20 cellular contexts compared by ENCODE assay signal in the genomic region with DNA sequence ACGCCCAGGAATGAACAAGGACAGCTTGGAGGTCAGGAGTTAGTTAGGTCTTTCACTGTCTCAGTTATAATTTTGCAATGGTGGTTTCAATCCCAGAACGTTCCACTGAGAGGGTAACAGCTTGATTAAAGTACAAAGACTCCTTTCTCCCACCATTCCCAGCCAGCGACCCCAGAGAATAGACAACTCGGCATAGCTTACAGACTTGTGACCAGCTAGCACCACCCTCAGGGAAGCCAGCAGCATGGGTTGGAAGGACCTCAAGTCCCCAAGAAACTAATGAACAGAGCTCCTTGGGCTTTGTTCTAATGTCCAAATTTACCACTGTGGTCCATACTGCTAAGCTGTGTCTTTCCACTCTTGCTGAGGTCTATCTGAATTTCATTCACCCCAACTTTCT.
DNase-seq lines count a peak whose midpoint lies in the region; ATAC-seq, FAIRE-seq and TF ChIP-seq lines count a peak whose summit lies in the region.
"Had no signal": no experiment of that assay in that cellular context is flagged by ENCODE, and none has a peak within 500 bp of the region (broad histone marks: within the 10 kb centered on the region; RNA-seq: fewer than 3 reads in every experiment).

No MANE protein-coding gene starts in this region.

- H2AFZ ChIP-seq in endothelial cell of umbilical vein (ENCODE audit: low read depth, low read length): no peak overlapping the region

- H3K4me1 ChIP-seq in heart left ventricle: no peaks in the 10 kb centered on the region
- no peaks in the 10 kb centered on the region for H3K4me1 ChIP-seq in endothelial cell of umbilical vein (ENCODE audit: control insufficient read depth, extremely low read depth, insufficient read depth, low read length)
- H3K4me1 ChIP-seq: A549, BLaER1 had no signal

- CTCF ChIA-PET in endothelial cell of umbilical vein (lab: Charles Lee): interaction anchor here (0.7 to 1.3 kb wide), 2 partner anchors 13 to 92 kb away, joined by 3 to 4 read pairs; no protein-coding TSS in a partner anchor

- H3K9ac ChIP-seq in endothelial cell of umbilical vein (replicated peaks; ENCODE audit: extremely low read depth, insufficient read depth, low read length): no peak overlapping the region
- H3K9ac ChIP-seq: BLaER1 had no signal

- peaks cover 0 to 20% (median 0%) of the 10 kb centered on the region in 9 donors for H3K27me3 ChIP-seq in heart left ventricle
- no peaks in the 10 kb centered on the region for H3K27me3 ChIP-seq in endothelial cell of umbilical vein (ENCODE audit: control insufficient read depth in 2 of 2, insufficient read depth in 2 of 2, low read length in 2 of 2)

- TF ChIP-seq POLR2A in heart left ventricle (IDR thresholded peaks at IDR 0.05) (no peak), endothelial cell of umbilical vein (IDR thresholded peaks at IDR 0.05; ENCODE audit: low read depth, low read length) (no peak)

- no peak overlapping the region for H3K4me3 ChIP-seq in heart left ventricle
- no peak overlapping the region for H3K4me3 ChIP-seq in endothelial cell of umbilical vein (replicated peaks in 1 of 3; ENCODE audit: insufficient read depth in 1 of 3, low read depth in 1 of 3, low read length in 3 of 3)
- H3K4me3 ChIP-seq: A549, BLaER1, GM12878 had no signal

- dilution Hi-C loops in endothelial cell of umbilical vein (cut with MboI; ENCODE audit: extremely low pct_ligation_motif_present, low sequenced_read_pairs): no loop called here

- FAIRE-seq in endothelial cell of umbilical vein (lab: Jason Lieb, UNC): peak; percentile 43
- FAIRE-seq: GM12878 had no signal

- H3K27ac ChIP-seq in heart left ventricle: peak overlapping the region in 3 of 12 donors; percentile 18 to 42 (median 30)
- H3K27ac ChIP-seq in endothelial cell of umbilical vein (ENCODE audit: insufficient read depth, low read depth, low read length): no peak overlapping the region
- H3K27ac ChIP-seq: 22Rv1, A549, BLaER1 had no signal

- H3K36me3 ChIP-seq in heart left ventricle (no peaks in the 10 kb centered on the region), endothelial cell of umbilical vein (ENCODE audit: control insufficient read depth in 2 of 2, extremely low read depth in 1 of 2, insufficient read depth in 2 of 2, low read length in 2 of 2) (no peaks in the 10 kb centered on the region)
- H3K36me3 ChIP-seq: BLaER1 had no signal

- no TSS peak for BruUV-seq in endothelial cell of umbilical vein (replicated peaks; lab: Mats Ljungman, UMichigan)

- H3K9me1 ChIP-seq in endothelial cell of umbilical vein (replicated peaks; ENCODE audit: control insufficient read depth, extremely low read depth, insufficient read depth, low read length): no peaks in the 10 kb centered on the region

- H3K4me2 ChIP-seq in endothelial cell of umbilical vein (ENCODE audit: insufficient read depth, low read length): no peak overlapping the region
- H3K4me2 ChIP-seq: A549, BLaER1 had no signal

- WGBS in heart left ventricle, 4 donors: 41 to 56% (median 52%) methylated on average over 4 of the region's 4 CpGs

- no peak for DNase-seq in Right ventricle myocardium inferior (ENCODE audit: missing footprints)
- DNase-seq in heart left ventricle: no peak
- peak; percentile 63 for DNase-seq in SK-MEL-5 (ENCODE audit: low read depth, low spot score)
- no peak for DNase-seq in endothelial cell of umbilical vein (ENCODE audit: low read depth, low spot score)
- no peak for DNase-seq in sciatic nerve (ENCODE audit: low spot score)
- no peak for DNase-seq in GM03348 (ENCODE audit: low spot score)
- no peak for DNase-seq in activated gamma-delta T cell treated with Interleukin-2 at 50 U/mL for 16 hours
- DNase-seq: AML-193; Calu3; CD4-positive, alpha-beta memory T cell; DMS79 treated with DMSO at 0.1 percent for 48 hours; GF-D8; GOT3; H7; HFFc6 had no signal

- no peaks in the 10 kb centered on the region for H3K9me3 ChIP-seq in heart left ventricle
- H3K9me3 ChIP-seq in endothelial cell of umbilical vein (replicated peaks; ENCODE audit: control insufficient read depth, insufficient read depth, low read length): no peaks in the 10 kb centered on the region
- H3K9me3 ChIP-seq: A549 had no signal

- in situ Hi-C loops in SK-MEL-5 (cut with HindIII; ENCODE audit: low pct_unique_long_range_greater_than_20kb, low sequenced_read_pairs): no loop called here

- intact Hi-C loops in Right ventricle myocardium inferior (cut with DNase I) (no loop called here), heart left ventricle (cut with DNase I) (loop anchor here in 3 of 10 donors (10.0 kb wide), 2 partner anchors 297 to 307 kb away; no protein-coding TSS in a partner anchor), endothelial cell of umbilical vein (cut with micrococcal nuclease) (no loop called here), sciatic nerve (cut with DNase I) (no loop called here)

- ATAC-seq in Right ventricle myocardium inferior (peak; percentile 54), heart left ventricle (no peak), sciatic nerve (peak; percentile 52)
- ATAC-seq: A549, GM12878, HCT116 had no signal

- POLR2A ChIA-PET in endothelial cell of umbilical vein (lab: Charles Lee): no interaction called here

- no peaks in the 10 kb centered on the region for H4K20me1 ChIP-seq in endothelial cell of umbilical vein (replicated peaks; ENCODE audit: control insufficient read depth, extremely low read depth, insufficient read depth, low read length)
- H4K20me1 ChIP-seq: BLaER1 had no signal

- no peaks in the 10 kb centered on the region for H3K79me2 ChIP-seq in endothelial cell of umbilical vein (ENCODE audit: control insufficient read depth, insufficient read depth, low read length)

- no peak for TF ChIP-seq CTCF in heart left ventricle (IDR thresholded peaks at IDR 0.05)
- no peak for TF ChIP-seq CTCF in endothelial cell of umbilical vein (IDR thresholded peaks at IDR 0.05; ENCODE audit: extremely low read depth in 1 of 2, insufficient read depth in 1 of 2, low read depth in 1 of 2, low read length in 2 of 2)

TF ChIP-seq in endothelial cell of umbilical vein, 7 proteins besides CTCF, POLR2A, EP300 and RAD21:
- TF ChIP-seq JUN (IDR thresholded peaks at IDR 0.05; ENCODE audit: borderline replicate concordance, insufficient read depth, insufficient read length, low read depth) (no peak), MYC (IDR thresholded peaks at IDR 0.05; ENCODE audit: low read depth, low read length) (no peak), EZH2 (IDR thresholded peaks at IDR 0.05; ENCODE audit: borderline replicate concordance, low read depth, low read length, severe bottlenecking) (no peak), FOS (IDR thresholded peaks at IDR 0.05; ENCODE audit: borderline replicate concordance, insufficient read depth, low read length) (no peak), POLR2AphosphoS5 (IDR thresholded peaks at IDR 0.05; ENCODE audit: insufficient read depth, low read depth, low read length) (no peak), GATA2 (IDR thresholded peaks at IDR 0.05; ENCODE audit: insufficient read depth, insufficient read length, low read depth, low read length) (no peak)
- TF ChIP-seq, protein P1, sequence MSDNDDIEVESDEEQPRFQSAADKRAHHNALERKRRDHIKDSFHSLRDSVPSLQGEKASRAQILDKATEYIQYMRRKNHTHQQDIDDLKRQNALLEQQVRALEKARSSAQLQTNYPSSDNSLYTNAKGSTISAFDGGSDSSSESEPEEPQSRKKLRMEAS (IDR thresholded peaks at IDR 0.05; ENCODE audit: insufficient read depth, insufficient read length): no peak
TF ChIP-seq in endothelial cell of umbilical vein: peak in this region for 0.

Comparison
In these comparisons a context has a peak if more than half of its experiments do, and no peak if none do; other contexts are left out.
1. ATAC-seq: peak in Right ventricle myocardium inferior (single experiment) and sciatic nerve (single experiment); none in heart left ventricle (0 of 4).